Comparison of ENCODE assay signal across 1 cellular context in the genomic region with DNA sequence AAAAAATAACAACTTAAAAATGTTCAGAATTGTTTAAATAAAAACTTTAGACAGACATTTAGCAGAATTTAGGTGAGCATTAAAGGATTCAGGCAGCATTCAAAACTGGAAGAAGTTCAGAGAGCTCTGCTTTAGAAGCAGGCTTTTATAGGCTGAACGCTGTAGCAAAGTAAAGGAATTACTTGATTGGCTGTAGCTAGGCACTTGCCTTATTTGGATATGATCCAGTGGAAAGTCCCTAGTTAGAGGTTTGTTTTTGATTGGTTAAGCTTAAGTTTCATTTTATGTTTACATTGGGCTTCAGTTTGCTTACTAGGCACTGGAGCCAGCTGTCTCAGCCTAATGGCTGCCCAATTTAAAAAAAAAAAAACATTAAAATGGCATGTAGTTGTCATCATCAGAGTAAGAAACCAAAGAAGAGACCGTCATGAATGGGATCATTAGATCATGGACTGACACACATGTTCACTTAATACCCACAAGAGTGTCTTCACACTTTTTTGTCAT.
TF ChIP-seq lines count a peak whose summit lies in the region.

No MANE protein-coding gene starts in this region.

TF ChIP-seq in HepG2, 621 proteins besides CTCF, POLR2A, EP300 and RAD21 (continued from another document and continues in another):
- TF ChIP-seq ZNF253 (CRISPR knock-in tag; IDR thresholded peaks at IDR 0.05; ENCODE audit: borderline replicate concordance) (no peak), ZNF251 (CRISPR knock-in tag; IDR thresholded peaks at IDR 0.05) (no peak), ATF1 (CRISPR knock-in tag; IDR thresholded peaks at IDR 0.05) (no peak), FOXK1 (CRISPR knock-in tag; IDR thresholded peaks at IDR 0.05; ENCODE audit: borderline replicate concordance, low read depth) (no peak; the same call in 1 of the 2 replicates), ZNF644 (CRISPR knock-in tag; IDR thresholded peaks at IDR 0.05; ENCODE audit: low read depth) (peak; percentile 59; the same call in 1 of the 2 replicates), ZNF891 (CRISPR knock-in tag; IDR thresholded peaks at IDR 0.05) (no peak), ZNF672 (CRISPR knock-in tag; IDR thresholded peaks at IDR 0.05) (no peak), KLF11 (CRISPR knock-in tag; IDR thresholded peaks at IDR 0.05) (no peak), HOXA5 (CRISPR knock-in tag; IDR thresholded peaks at IDR 0.05) (no peak), IKZF1 (IDR thresholded peaks at IDR 0.05) (no peak), ZNF446 (CRISPR knock-in tag; IDR thresholded peaks at IDR 0.05) (no peak), ESRRA (CRISPR knock-in tag; IDR thresholded peaks at IDR 0.05; ENCODE audit: low read depth) (no peak), SRF (IDR thresholded peaks at IDR 0.05; ENCODE audit: low read depth, low read length) (peak; percentile 99), NFIC (IDR thresholded peaks at IDR 0.05; ENCODE audit: low read length) (no peak), ZNF790 (CRISPR knock-in tag; IDR thresholded peaks at IDR 0.05; ENCODE audit: borderline replicate concordance) (no peak), XRCC5 (optimal IDR thresholded peaks at IDR 0.05; ENCODE audit: low read length) (no peak), MED8 (CRISPR knock-in tag; IDR thresholded peaks at IDR 0.05; ENCODE audit: insufficient replicate concordance) (no peak), KDM2A (CRISPR knock-in tag; IDR thresholded peaks at IDR 0.05; ENCODE audit: borderline replicate concordance, low read depth) (no peak), ZNF44 (CRISPR knock-in tag; IDR thresholded peaks at IDR 0.05) (0 out of 2 replicates have a peak, but pooled peaks have one; percentile 51), NFE2L2 (IDR thresholded peaks at IDR 0.05; ENCODE audit: low read length) (no peak), FOXC1 (CRISPR knock-in tag; IDR thresholded peaks at IDR 0.05; ENCODE audit: borderline replicate concordance) (no peak), ADNP (CRISPR knock-in tag; IDR thresholded peaks at IDR 0.05) (no peak), ZSCAN25 (CRISPR knock-in tag; IDR thresholded peaks at IDR 0.05) (no peak), DR1 (CRISPR knock-in tag; IDR thresholded peaks at IDR 0.05) (no peak; the same call in 1 of the 2 replicates), ISL2 (CRISPR knock-in tag; IDR thresholded peaks at IDR 0.05) (no peak), IRX3 (CRISPR knock-in tag; IDR thresholded peaks at IDR 0.05; ENCODE audit: borderline replicate concordance, low read depth) (no peak), GATAD2A (CRISPR knock-in tag; IDR thresholded peaks at IDR 0.05) (no peak; the same call in 1 of the 2 replicates), PCBP1 (IDR thresholded peaks at IDR 0.05; ENCODE audit: borderline replicate concordance, low read depth, low read length) (no peak), MTF2 (CRISPR knock-in tag; IDR thresholded peaks at IDR 0.05; ENCODE audit: borderline replicate concordance) (no peak), ZNF557 (CRISPR knock-in tag; IDR thresholded peaks at IDR 0.05) (no peak), TBL1XR1 (IDR thresholded peaks at IDR 0.05; ENCODE audit: borderline replicate concordance, low read length, partially characterized antibody) (no peak), ZNF12 (CRISPR knock-in tag; IDR thresholded peaks at IDR 0.05) (no peak), ZNF383 (CRISPR knock-in tag; IDR thresholded peaks at IDR 0.05; ENCODE audit: borderline replicate concordance) (no peak), SUZ12 (IDR thresholded peaks at IDR 0.05; ENCODE audit: low read depth, low read length) (no peak), JUN (CRISPR knock-in tag; IDR thresholded peaks at IDR 0.05) (no peak), TARDBP (CRISPR knock-in tag; IDR thresholded peaks at IDR 0.05) (no peak), ZNF605 (CRISPR knock-in tag; IDR thresholded peaks at IDR 0.05) (no peak), THAP11 (CRISPR knock-in tag; IDR thresholded peaks at IDR 0.05) (0 out of 2 replicates have a peak, but pooled peaks have one; percentile 27), ZNF331 (CRISPR knock-in tag; IDR thresholded peaks at IDR 0.05) (no peak; the same call in 1 of the 2 replicates), KDM4B (CRISPR knock-in tag; IDR thresholded peaks at IDR 0.05) (no peak), ERF (CRISPR knock-in tag; IDR thresholded peaks at IDR 0.05) (peak; percentile 34; the same call in 1 of the 2 replicates)
- TF ChIP-seq, protein P1, sequence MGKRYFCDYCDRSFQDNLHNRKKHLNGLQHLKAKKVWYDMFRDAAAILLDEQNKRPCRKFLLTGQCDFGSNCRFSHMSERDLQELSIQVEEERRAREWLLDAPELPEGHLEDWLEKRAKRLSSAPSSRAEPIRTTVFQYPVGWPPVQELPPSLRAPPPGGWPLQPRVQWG (CRISPR knock-in tag; IDR thresholded peaks at IDR 0.05; ENCODE audit: borderline replicate concordance, low read depth) = no peak
- TF ChIP-seq, protein P2, sequence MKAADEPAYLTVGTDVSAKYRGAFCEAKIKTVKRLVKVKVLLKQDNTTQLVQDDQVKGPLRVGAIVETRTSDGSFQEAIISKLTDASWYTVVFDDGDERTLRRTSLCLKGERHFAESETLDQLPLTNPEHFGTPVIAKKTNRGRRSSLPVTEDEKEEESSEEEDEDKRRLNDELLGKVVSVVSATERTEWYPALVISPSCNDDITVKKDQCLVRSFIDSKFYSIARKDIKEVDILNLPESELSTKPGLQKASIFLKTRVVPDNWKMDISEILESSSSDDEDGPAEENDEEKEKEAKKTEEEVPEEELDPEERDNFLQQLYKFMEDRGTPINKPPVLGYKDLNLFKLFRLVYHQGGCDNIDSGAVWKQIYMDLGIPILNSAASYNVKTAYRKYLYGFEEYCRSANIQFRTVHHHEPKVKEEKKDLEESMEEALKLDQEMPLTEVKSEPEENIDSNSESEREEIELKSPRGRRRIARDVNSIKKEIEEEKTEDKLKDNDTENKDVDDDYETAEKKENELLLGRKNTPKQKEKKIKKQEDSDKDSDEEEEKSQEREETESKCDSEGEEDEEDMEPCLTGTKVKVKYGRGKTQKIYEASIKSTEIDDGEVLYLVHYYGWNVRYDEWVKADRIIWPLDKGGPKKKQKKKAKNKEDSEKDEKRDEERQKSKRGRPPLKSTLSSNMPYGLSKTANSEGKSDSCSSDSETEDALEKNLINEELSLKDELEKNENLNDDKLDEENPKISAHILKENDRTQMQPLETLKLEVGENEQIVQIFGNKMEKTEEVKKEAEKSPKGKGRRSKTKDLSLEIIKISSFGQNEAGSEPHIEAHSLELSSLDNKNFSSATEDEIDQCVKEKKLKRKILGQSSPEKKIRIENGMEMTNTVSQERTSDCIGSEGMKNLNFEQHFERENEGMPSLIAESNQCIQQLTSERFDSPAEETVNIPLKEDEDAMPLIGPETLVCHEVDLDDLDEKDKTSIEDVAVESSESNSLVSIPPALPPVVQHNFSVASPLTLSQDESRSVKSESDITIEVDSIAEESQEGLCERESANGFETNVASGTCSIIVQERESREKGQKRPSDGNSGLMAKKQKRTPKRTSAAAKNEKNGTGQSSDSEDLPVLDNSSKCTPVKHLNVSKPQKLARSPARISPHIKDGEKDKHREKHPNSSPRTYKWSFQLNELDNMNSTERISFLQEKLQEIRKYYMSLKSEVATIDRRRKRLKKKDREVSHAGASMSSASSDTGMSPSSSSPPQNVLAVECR (CRISPR knock-in tag; IDR thresholded peaks at IDR 0.05; ENCODE audit: borderline replicate concordance) = no peak
- TF ChIP-seq, protein P3, sequence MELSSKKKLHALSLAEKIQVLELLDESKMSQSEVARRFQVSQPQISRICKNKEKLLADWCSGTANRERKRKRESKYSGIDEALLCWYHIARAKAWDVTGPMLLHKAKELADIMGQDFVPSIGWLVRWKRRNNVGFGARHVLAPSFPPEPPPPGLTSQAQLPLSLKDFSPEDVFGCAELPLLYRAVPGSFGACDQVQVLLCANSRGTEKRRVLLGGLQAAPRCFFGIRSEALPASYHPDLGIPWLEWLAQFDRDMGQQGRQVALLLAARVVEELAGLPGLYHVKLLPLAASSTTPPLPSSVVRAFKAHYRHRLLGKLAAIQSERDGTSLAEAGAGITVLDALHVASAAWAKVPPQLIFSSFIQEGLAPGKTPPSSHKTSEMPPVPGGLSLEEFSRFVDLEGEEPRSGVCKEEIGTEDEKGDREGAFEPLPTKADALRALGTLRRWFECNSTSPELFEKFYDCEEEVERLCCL (CRISPR knock-in tag; IDR thresholded peaks at IDR 0.05; ENCODE audit: borderline replicate concordance) = no peak
- TF ChIP-seq, protein P4, sequence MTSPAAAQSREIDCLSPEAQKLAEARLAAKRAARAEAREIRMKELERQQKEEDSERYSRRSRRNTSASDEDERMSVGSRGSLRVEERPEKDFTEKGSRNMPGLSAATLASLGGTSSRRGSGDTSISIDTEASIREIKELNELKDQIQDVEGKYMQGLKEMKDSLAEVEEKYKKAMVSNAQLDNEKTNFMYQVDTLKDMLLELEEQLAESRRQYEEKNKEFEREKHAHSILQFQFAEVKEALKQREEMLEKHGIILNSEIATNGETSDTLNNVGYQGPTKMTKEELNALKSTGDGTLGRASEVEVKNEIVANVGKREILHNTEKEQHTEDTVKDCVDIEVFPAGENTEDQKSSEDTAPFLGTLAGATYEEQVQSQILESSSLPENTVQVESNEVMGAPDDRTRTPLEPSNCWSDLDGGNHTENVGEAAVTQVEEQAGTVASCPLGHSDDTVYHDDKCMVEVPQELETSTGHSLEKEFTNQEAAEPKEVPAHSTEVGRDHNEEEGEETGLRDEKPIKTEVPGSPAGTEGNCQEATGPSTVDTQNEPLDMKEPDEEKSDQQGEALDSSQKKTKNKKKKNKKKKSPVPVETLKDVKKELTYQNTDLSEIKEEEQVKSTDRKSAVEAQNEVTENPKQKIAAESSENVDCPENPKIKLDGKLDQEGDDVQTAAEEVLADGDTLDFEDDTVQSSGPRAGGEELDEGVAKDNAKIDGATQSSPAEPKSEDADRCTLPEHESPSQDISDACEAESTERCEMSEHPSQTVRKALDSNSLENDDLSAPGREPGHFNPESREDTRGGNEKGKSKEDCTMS (CRISPR knock-in tag; conservative IDR thresholded peaks at IDR 0.05) = no peak
- TF ChIP-seq, protein P5, sequence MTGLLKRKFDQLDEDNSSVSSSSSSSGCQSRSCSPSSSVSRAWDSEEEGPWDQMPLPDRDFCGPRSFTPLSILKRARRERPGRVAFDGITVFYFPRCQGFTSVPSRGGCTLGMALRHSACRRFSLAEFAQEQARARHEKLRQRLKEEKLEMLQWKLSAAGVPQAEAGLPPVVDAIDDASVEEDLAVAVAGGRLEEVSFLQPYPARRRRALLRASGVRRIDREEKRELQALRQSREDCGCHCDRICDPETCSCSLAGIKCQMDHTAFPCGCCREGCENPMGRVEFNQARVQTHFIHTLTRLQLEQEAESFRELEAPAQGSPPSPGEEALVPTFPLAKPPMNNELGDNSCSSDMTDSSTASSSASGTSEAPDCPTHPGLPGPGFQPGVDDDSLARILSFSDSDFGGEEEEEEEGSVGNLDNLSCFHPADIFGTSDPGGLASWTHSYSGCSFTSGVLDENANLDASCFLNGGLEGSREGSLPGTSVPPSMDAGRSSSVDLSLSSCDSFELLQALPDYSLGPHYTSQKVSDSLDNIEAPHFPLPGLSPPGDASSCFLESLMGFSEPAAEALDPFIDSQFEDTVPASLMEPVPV (CRISPR knock-in tag; IDR thresholded peaks at IDR 0.05) = no peak
- TF ChIP-seq, protein P6, sequence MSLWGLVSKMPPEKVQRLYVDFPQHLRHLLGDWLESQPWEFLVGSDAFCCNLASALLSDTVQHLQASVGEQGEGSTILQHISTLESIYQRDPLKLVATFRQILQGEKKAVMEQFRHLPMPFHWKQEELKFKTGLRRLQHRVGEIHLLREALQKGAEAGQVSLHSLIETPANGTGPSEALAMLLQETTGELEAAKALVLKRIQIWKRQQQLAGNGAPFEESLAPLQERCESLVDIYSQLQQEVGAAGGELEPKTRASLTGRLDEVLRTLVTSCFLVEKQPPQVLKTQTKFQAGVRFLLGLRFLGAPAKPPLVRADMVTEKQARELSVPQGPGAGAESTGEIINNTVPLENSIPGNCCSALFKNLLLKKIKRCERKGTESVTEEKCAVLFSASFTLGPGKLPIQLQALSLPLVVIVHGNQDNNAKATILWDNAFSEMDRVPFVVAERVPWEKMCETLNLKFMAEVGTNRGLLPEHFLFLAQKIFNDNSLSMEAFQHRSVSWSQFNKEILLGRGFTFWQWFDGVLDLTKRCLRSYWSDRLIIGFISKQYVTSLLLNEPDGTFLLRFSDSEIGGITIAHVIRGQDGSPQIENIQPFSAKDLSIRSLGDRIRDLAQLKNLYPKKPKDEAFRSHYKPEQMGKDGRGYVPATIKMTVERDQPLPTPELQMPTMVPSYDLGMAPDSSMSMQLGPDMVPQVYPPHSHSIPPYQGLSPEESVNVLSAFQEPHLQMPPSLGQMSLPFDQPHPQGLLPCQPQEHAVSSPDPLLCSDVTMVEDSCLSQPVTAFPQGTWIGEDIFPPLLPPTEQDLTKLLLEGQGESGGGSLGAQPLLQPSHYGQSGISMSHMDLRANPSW (CRISPR knock-in tag; IDR thresholded peaks at IDR 0.05; ENCODE audit: borderline replicate concordance) = peak; percentile 48; the same call in 1 of the 2 replicates
- TF ChIP-seq, protein P7, sequence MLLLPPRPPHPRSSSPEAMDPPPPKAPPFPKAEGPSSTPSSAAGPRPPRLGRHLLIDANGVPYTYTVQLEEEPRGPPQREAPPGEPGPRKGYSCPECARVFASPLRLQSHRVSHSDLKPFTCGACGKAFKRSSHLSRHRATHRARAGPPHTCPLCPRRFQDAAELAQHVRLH (CRISPR knock-in tag; IDR thresholded peaks at IDR 0.05; ENCODE audit: borderline replicate concordance, low read depth) = no peak
- TF ChIP-seq, protein P8, sequence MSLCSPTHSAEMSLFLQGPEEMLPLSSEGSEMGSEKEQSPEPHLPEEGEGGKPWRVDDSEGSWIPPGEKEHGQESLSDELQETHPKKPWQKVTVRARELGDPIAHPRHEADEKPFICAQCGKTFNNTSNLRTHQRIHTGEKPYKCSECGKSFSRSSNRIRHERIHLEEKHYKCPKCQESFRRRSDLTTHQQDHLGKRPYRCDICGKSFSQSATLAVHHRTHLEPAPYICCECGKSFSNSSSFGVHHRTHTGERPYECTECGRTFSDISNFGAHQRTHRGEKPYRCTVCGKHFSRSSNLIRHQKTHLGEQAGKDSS (CRISPR knock-in tag; IDR thresholded peaks at IDR 0.05; ENCODE audit: borderline replicate concordance, low read depth) = no peak
- TF ChIP-seq, protein P9, sequence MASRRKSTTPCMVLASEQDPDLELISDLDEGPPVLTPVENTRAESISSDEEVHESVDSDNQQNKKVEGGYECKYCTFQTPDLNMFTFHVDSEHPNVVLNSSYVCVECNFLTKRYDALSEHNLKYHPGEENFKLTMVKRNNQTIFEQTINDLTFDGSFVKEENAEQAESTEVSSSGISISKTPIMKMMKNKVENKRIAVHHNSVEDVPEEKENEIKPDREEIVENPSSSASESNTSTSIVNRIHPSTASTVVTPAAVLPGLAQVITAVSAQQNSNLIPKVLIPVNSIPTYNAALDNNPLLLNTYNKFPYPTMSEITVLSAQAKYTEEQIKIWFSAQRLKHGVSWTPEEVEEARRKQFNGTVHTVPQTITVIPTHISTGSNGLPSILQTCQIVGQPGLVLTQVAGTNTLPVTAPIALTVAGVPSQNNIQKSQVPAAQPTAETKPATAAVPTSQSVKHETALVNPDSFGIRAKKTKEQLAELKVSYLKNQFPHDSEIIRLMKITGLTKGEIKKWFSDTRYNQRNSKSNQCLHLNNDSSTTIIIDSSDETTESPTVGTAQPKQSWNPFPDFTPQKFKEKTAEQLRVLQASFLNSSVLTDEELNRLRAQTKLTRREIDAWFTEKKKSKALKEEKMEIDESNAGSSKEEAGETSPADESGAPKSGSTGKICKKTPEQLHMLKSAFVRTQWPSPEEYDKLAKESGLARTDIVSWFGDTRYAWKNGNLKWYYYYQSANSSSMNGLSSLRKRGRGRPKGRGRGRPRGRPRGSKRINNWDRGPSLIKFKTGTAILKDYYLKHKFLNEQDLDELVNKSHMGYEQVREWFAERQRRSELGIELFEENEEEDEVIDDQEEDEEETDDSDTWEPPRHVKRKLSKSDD (CRISPR knock-in tag; IDR thresholded peaks at IDR 0.05; ENCODE audit: low read depth) = no peak
